Comparison of ENCODE assay signal across 1 cellular context in the genomic region with DNA sequence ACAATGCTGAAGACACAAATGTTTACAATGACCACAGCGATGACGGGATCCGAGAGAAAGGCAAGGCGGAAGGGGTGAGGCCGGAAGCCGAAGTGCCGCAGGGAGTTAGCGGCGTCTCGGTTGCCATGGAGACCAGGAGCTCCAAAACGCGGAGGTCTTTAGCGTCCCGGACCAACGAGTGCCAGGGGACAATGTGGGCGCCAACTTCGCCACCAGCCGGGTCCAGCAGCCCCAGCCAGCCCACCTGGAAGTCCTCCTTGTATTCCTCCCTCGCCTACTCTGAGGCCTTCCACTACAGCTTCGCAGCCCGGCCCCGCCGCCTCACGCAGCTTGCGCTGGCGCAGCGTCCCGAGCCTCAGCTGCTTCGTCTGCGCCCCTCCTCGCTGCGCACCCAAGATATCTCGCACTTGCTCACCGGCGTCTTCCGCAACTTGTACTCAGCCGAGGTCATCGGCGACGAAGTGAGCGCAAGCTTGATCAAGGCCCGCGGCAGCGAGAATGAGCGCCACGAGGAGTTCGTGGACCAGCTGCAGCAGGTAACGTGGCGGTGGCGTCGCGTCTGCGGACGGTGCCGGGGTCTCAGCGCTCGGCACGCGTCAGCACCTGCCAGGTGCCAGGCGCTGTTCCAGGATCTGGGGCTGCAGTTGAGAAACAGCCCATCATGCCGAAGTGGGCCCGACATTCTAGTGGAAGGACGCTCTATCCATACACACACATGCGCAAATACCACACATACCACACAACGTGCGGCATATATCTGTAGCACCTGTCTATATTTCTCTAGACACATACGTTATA.
TF ChIP-seq lines count a peak whose summit lies in the region.

A gene with protein sequence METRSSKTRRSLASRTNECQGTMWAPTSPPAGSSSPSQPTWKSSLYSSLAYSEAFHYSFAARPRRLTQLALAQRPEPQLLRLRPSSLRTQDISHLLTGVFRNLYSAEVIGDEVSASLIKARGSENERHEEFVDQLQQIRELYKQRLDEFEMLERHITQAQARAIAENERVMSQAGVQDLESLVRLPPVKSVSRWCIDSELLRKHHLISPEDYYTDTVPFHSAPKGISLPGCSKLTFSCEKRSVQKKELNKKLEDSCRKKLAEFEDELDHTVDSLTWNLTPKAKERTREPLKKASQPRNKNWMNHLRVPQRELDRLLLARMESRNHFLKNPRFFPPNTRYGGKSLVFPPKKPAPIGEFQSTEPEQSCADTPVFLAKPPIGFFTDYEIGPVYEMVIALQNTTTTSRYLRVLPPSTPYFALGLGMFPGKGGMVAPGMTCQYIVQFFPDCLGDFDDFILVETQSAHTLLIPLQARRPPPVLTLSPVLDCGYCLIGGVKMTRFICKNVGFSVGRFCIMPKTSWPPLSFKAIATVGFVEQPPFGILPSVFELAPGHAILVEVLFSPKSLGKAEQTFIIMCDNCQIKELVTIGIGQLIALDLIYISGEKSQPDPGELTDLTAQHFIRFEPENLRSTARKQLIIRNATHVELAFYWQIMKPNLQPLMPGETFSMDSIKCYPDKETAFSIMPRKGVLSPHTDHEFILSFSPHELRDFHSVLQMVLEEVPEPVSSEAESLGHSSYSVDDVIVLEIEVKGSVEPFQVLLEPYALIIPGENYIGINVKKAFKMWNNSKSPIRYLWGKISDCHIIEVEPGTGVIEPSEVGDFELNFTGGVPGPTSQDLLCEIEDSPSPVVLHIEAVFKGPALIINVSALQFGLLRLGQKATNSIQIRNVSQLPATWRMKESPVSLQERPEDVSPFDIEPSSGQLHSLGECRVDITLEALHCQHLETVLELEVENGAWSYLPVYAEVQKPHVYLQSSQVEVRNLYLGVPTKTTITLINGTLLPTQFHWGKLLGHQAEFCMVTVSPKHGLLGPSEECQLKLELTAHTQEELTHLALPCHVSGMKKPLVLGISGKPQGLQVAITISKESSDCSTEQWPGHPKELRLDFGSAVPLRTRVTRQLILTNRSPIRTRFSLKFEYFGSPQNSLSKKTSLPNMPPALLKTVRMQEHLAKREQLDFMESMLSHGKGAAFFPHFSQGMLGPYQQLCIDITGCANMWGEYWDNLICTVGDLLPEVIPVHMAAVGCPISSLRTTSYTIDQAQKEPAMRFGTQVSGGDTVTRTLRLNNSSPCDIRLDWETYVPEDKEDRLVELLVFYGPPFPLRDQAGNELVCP (N-terminal part only) (plus strand): TSS at position 108 of the 798 bp plus-strand sequence. CDS start 18 bp downstream, at position 126.

TF ChIP-seq in neural cell, 6 proteins besides CTCF, POLR2A, EP300 and RAD21:
- TF ChIP-seq POLR2AphosphoS5 (IDR thresholded peaks at IDR 0.05) (no peak), MXI1 (conservative IDR thresholded peaks at IDR 0.05; ENCODE audit: poor library complexity, severe bottlenecking) (peak; percentile 65), EZH2 (IDR thresholded peaks at IDR 0.05; ENCODE audit: borderline replicate concordance, insufficient read depth, low read length, poor library complexity, severe bottlenecking) (no peak)
- TF ChIP-seq, protein P1, sequence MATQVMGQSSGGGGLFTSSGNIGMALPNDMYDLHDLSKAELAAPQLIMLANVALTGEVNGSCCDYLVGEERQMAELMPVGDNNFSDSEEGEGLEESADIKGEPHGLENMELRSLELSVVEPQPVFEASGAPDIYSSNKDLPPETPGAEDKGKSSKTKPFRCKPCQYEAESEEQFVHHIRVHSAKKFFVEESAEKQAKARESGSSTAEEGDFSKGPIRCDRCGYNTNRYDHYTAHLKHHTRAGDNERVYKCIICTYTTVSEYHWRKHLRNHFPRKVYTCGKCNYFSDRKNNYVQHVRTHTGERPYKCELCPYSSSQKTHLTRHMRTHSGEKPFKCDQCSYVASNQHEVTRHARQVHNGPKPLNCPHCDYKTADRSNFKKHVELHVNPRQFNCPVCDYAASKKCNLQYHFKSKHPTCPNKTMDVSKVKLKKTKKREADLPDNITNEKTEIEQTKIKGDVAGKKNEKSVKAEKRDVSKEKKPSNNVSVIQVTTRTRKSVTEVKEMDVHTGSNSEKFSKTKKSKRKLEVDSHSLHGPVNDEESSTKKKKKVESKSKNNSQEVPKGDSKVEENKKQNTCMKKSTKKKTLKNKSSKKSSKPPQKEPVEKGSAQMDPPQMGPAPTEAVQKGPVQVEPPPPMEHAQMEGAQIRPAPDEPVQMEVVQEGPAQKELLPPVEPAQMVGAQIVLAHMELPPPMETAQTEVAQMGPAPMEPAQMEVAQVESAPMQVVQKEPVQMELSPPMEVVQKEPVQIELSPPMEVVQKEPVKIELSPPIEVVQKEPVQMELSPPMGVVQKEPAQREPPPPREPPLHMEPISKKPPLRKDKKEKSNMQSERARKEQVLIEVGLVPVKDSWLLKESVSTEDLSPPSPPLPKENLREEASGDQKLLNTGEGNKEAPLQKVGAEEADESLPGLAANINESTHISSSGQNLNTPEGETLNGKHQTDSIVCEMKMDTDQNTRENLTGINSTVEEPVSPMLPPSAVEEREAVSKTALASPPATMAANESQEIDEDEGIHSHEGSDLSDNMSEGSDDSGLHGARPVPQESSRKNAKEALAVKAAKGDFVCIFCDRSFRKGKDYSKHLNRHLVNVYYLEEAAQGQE (IDR thresholded peaks at IDR 0.05; ENCODE audit: borderline replicate concordance) = no peak
